In the genomic region with DNA sequence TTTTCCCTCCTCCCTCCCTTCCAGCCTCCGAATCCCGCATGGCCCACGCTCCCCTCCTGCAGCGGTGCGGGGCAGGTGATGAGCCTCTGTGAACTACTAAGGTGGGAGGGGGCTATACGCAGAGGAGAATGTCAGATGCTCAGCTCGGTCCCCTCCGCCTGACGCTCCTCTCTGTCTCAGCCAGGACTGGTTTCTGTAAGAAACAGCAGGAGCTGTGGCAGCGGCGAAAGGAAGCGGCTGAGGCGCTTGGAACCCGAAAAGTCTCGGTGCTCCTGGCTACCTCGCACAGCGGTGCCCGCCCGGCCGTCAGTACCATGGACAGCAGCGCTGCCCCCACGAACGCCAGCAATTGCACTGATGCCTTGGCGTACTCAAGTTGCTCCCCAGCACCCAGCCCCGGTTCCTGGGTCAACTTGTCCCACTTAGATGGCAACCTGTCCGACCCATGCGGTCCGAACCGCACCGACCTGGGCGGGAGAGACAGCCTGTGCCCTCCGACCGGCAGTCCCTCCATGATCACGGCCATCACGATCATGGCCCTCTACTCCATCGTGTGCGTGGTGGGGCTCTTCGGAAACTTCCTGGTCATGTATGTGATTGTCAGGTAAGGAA, we compare ENCODE assay signal across 9 cellular contexts. TPM values are rescaled to one million over a fixed set of nuclear protein-coding genes. Genes with fewer than 3 reads are reported as not detected.
A peak's percentile ranks its signal among the peaks of the same experiment; 100 is the strongest.
DNase-seq lines count a peak whose midpoint lies in the region; ATAC-seq and TF ChIP-seq lines count a peak whose summit lies in the region.
"Had no signal": no experiment of that assay in that cellular context is flagged by ENCODE, and none has a peak within 500 bp of the region (broad histone marks: within the 10 kb centered on the region; RNA-seq: fewer than 3 reads in every experiment).

A gene (plus strand): TSS at position 10 of the 612 bp plus-strand sequence. CDS start 305 bp downstream, at position 315.

- H3K4me1 Mint-ChIP-seq in T-helper 2 cell treated with Interferon-gamma antibody and Interleukin-4, amounts not matched to agents 5 μg/mL and 100 μg/mL, for 36 hours (ENCODE audit: low read depth) = no peaks in the 10 kb centered on the region

- DNase-seq in DMS53 (lab: John Stamatoyannopoulos, UW) (peak; percentile 8), DMS53 treated with DMSO at 0.1 percent for 48 hours (lab: John Stamatoyannopoulos, UW; ENCODE audit: unreplicated experiment) (no peak), fibroblast of mammary gland (ENCODE audit: low read depth) (peak; percentile 15), renal cortical epithelial cell (ENCODE audit: low read depth) (peak; percentile 20), NCI-H1417 treated with DMSO at 0.1 percent for 48 hours (lab: John Stamatoyannopoulos, UW) (no peak), NCI-H2171 (lab: John Stamatoyannopoulos, UW) (no peak)
- DNase-seq in T-helper 2 cell treated with Interferon-gamma antibody and Interleukin-4, amounts not matched to agents 5 μg/mL and 100 μg/mL, for 36 hours (ENCODE audit: low spot score) = peak; percentile 5

- no peak within 1 kb of the TSS for H3K27ac Mint-ChIP-seq in T-helper 2 cell treated with Interferon-gamma antibody and Interleukin-4, amounts not matched to agents 5 μg/mL and 100 μg/mL, for 36 hours

- H3K9me3 Mint-ChIP-seq in T-helper 2 cell treated with Interferon-gamma antibody and Interleukin-4, amounts not matched to agents 5 μg/mL and 100 μg/mL, for 36 hours = no peaks in the 10 kb centered on the region

- peaks cover 8% of the 10 kb centered on the region for H3K27me3 Mint-ChIP-seq in T-helper 2 cell treated with Interferon-gamma antibody and Interleukin-4, amounts not matched to agents 5 μg/mL and 100 μg/mL, for 36 hours (ENCODE audit: low read depth)

- ATAC-seq in GM18520 (IDR thresholded peaks at IDR 0.05; ENCODE audit: unreplicated experiment) = no peak

- no peak within 1 kb of the TSS for H3K4me3 ChIP-seq in fibroblast of mammary gland (ENCODE audit: control insufficient read depth, low read depth, low read length)

- no peaks in the 10 kb centered on the region for H3K36me3 Mint-ChIP-seq in T-helper 2 cell treated with Interferon-gamma antibody and Interleukin-4, amounts not matched to agents 5 μg/mL and 100 μg/mL, for 36 hours (ENCODE audit: low read depth)

- no peak within 1 kb of the TSS for H3K4me3 Mint-ChIP-seq in T-helper 2 cell treated with Interferon-gamma antibody and Interleukin-4, amounts not matched to agents 5 μg/mL and 100 μg/mL, for 36 hours

- TF ChIP-seq CTCF in fibroblast of mammary gland (conservative IDR thresholded peaks at IDR 0.05; ENCODE audit: control insufficient read depth, insufficient read depth, low read depth, low read length) = no peak

RNA-seq across cellular contexts. Expression of the gene that starts here (rescaled TPM):
- not detected in 2 replicates for total RNA-seq in renal cortical epithelial cell
- total RNA-seq: NCI-H460 had no signal

Comparison
In these comparisons a context has a peak if more than half of its experiments do, and no peak if none do; other contexts are left out.
1. DNase-seq: peak in DMS53 (single experiment), T-helper 2 cell treated with Interferon-gamma antibody and Interleukin-4, amounts not matched to agents 5 μg/mL and 100 μg/mL, for 36 hours (single experiment) and fibroblast of mammary gland (single experiment); none in DMS53 treated with DMSO at 0.1 percent for 48 hours (single experiment), NCI-H1417 treated with DMSO at 0.1 percent for 48 hours (single experiment) and NCI-H2171 (single experiment).
2. Peak in DNase-seq in renal cortical epithelial cell; RNA of the gene not detected or under 1 TPM.